In genomic region chr2:127145255-127145899, GRCh38 we compare ENCODE assay signal across 14 cellular contexts. TPM values are rescaled to one million over a fixed set of nuclear protein-coding genes. Genes with fewer than 3 reads are reported as not detected.
A peak's percentile ranks its signal among the peaks of the same experiment; 100 is the strongest.
DNase-seq lines count a peak whose midpoint lies in the region; ATAC-seq and TF ChIP-seq lines count a peak whose summit lies in the region.
"Had no signal": no experiment of that assay in that cellular context is flagged by ENCODE, and none has a peak within 500 bp of the region (broad histone marks: within the 10 kb centered on the region; RNA-seq: fewer than 3 reads in every experiment).

No MANE protein-coding gene starts in this region.

- peaks cover 2% of the 10 kb centered on the region for H3K36me3 Mint-ChIP-seq in chondrocyte (ENCODE audit: low read depth)
- H3K36me3 Mint-ChIP-seq: activated naive CD8-positive, alpha-beta T cell had no signal

- peak overlapping the region in 1 of 2 experiments; percentile 74 for H2BK12ac ChIP-seq in mesenchymal stem cell (ENCODE audit: low read length in 2 of 2)

- peak overlapping the region; percentile 56 for H3K9ac ChIP-seq in mesenchymal stem cell (ENCODE audit: low read length)

- H2AFZ ChIP-seq in mesenchymal stem cell (ENCODE audit: low read depth, low read length) = peak overlapping the region; percentile 39

- DNase-seq in heart right ventricle (no peak), left ventricle myocardium superior (no peak), chondrocyte (ENCODE audit: low spot score) (no peak), mesenchymal stem cell (peak; percentile 33), HEK293T (ENCODE audit: extremely low spot score) (no peak), NK-92 (lab: John Stamatoyannopoulos, UW; ENCODE audit: unreplicated experiment) (no peak)
- DNase-seq: DMS53; NCI-H69; stimulated activated naive CD4-positive, alpha-beta T cell treated with Interleukin-2 at 50 U/mL for 16 hours; SW 1271 had no signal

- no peak overlapping the region for H2BK5ac ChIP-seq in mesenchymal stem cell (ENCODE audit: low read depth, low read length, poor library complexity, severe bottlenecking)

- H3K9me3 ChIP-seq in heart right ventricle (peaks cover 0 to 2% (median 0%) of the 10 kb centered on the region in 11 donors), mesenchymal stem cell (ENCODE audit: control insufficient read depth, low read length) (no peaks in the 10 kb centered on the region)
- H3K9me3 ChIP-seq: neutrophil had no signal

- peaks cover 62% of the 10 kb centered on the region for H3K4me1 Mint-ChIP-seq in chondrocyte (ENCODE audit: low read depth)

- peaks cover 2% of the 10 kb centered on the region for H3K9me3 Mint-ChIP-seq in chondrocyte (ENCODE audit: low read depth)

- POLR2A ChIA-PET in HEK293T (lab: Yijun Ruan, JAX) = no interaction called here

- H3K36me3 ChIP-seq in heart right ventricle = no peaks in the 10 kb centered on the region
- H3K36me3 ChIP-seq in mesenchymal stem cell (ENCODE audit: control insufficient read depth in 1 of 2, insufficient read depth in 2 of 2, low read depth in 1 of 2, low read length in 2 of 2) = no peaks in the 10 kb centered on the region
- H3K36me3 ChIP-seq: neutrophil had no signal

- H4K8ac ChIP-seq in mesenchymal stem cell (ENCODE audit: low read length) = no peak overlapping the region

- H3K18ac ChIP-seq in mesenchymal stem cell (ENCODE audit: low read depth in 1 of 2, low read length in 2 of 2) = peak overlapping the region in 1 of 2 experiments; percentile 79

- CTCF ChIA-PET in HEK293T (lab: Yijun Ruan, JAX) = interaction anchor here (0.5 to 0.9 kb wide), 4 partner anchors 16 to 114 kb away, joined by 3 to 5 read pairs (median 4); no protein-coding TSS in a partner anchor

- H3K79me1 ChIP-seq in mesenchymal stem cell (replicated peaks; ENCODE audit: low read length, poor library complexity, severe bottlenecking) = no peaks in the 10 kb centered on the region

- no peak overlapping the region for H3K4ac ChIP-seq in mesenchymal stem cell (ENCODE audit: low read depth in 1 of 2, low read length in 2 of 2)

- H3K4me1 ChIP-seq in heart right ventricle = peaks cover 0 to 40% (median 26%) of the 10 kb centered on the region in 9 donors
- H3K4me1 ChIP-seq in mesenchymal stem cell (ENCODE audit: control insufficient read depth, insufficient read depth, low read depth, low read length) = peaks cover 20% of the 10 kb centered on the region

- H2BK15ac ChIP-seq in mesenchymal stem cell (ENCODE audit: low read depth, poor library complexity, severe bottlenecking) = no peak overlapping the region

- H3K4me2 ChIP-seq in mesenchymal stem cell (ENCODE audit: low read length, poor library complexity, severe bottlenecking) = no peak overlapping the region

- H3K27ac ChIP-seq in heart right ventricle (no peak overlapping the region), mesenchymal stem cell (ENCODE audit: low read length, poor library complexity, severe bottlenecking) (peak overlapping the region; percentile 48)
- H3K27ac ChIP-seq: neutrophil had no signal

- H3K27ac Mint-ChIP-seq in chondrocyte (ENCODE audit: unreplicated experiment) = peak overlapping the region; percentile 97
- H3K27ac Mint-ChIP-seq: activated naive CD8-positive, alpha-beta T cell had no signal

- no peak overlapping the region for H3K23ac ChIP-seq in mesenchymal stem cell (ENCODE audit: low read length in 2 of 2)

- H4K91ac ChIP-seq in mesenchymal stem cell (ENCODE audit: low read length) = no peak overlapping the region

- peak; percentile 18 to 52 (median 34) for ATAC-seq in heart right ventricle
- no peak for ATAC-seq in left ventricle myocardium superior
- no peak for ATAC-seq in HG02970 (IDR thresholded peaks at IDR 0.05; ENCODE audit: low FRiP score, unreplicated experiment)
- ATAC-seq in HG03196 (IDR thresholded peaks at IDR 0.05; ENCODE audit: unreplicated experiment) = no peak

- no peak overlapping the region for H3K4me3 Mint-ChIP-seq in chondrocyte (ENCODE audit: unreplicated experiment)
- H3K4me3 Mint-ChIP-seq: activated naive CD8-positive, alpha-beta T cell had no signal

- intact Hi-C loops in heart right ventricle (cut with DNase I) = no loop called here
- intact Hi-C loops in left ventricle myocardium superior (cut with micrococcal nuclease) = no loop called here

- H3K27me3 ChIP-seq in heart right ventricle (peaks cover 0 to 19% (median 12%) of the 10 kb centered on the region in 7 donors), mesenchymal stem cell (ENCODE audit: control insufficient read depth in 1 of 2, insufficient read depth in 1 of 2, low read length in 2 of 2) (no peaks in the 10 kb centered on the region)

- no peaks in the 10 kb centered on the region for H3K27me3 Mint-ChIP-seq in chondrocyte (ENCODE audit: low read depth)
- H3K27me3 Mint-ChIP-seq: activated naive CD8-positive, alpha-beta T cell had no signal

- H3K14ac ChIP-seq in mesenchymal stem cell (ENCODE audit: low read length in 2 of 2) = no peak overlapping the region

- H3K4me3 ChIP-seq in heart right ventricle (no peak overlapping the region), mesenchymal stem cell (ENCODE audit: insufficient read depth in 1 of 2, low read depth in 1 of 2, low read length in 2 of 2) (no peak overlapping the region)

- H2AK5ac ChIP-seq in mesenchymal stem cell (ENCODE audit: low read length, severe bottlenecking) = no peak overlapping the region

- WGBS in heart right ventricle, 2 donors = 13 to 24% methylated on average over 1 of the region's 1 CpG
- WGBS in mesenchymal stem cell = 24% methylated on average over 1 of the region's 1 CpG

- no peak overlapping the region for H2BK120ac ChIP-seq in mesenchymal stem cell (ENCODE audit: low read depth, low read length)

- TF ChIP-seq CTCF in heart right ventricle (IDR thresholded peaks at IDR 0.05) = no peak
- TF ChIP-seq CTCF in chondrocyte (IDR thresholded peaks at IDR 0.05) = no peak

TF ChIP-seq in HEK293T, 16 proteins besides CTCF, POLR2A, EP300 and RAD21:
- TF ChIP-seq FOXA1 (IDR thresholded peaks at IDR 0.05) (no peak), CTBP1 (IDR thresholded peaks at IDR 0.05; ENCODE audit: borderline replicate concordance) (no peak), ARNT (IDR thresholded peaks at IDR 0.05) (no peak), SP1 (IDR thresholded peaks at IDR 0.05) (no peak), ZNF384 (IDR thresholded peaks at IDR 0.05) (no peak), NFRKB (IDR thresholded peaks at IDR 0.05) (no peak), HDGF (IDR thresholded peaks at IDR 0.05; ENCODE audit: borderline replicate concordance) (no peak), ELF4 (IDR thresholded peaks at IDR 0.05) (no peak), FOXK2 (IDR thresholded peaks at IDR 0.05) (no peak), SUZ12 (IDR thresholded peaks at IDR 0.05) (no peak), FOXM1 (IDR thresholded peaks at IDR 0.05; ENCODE audit: borderline replicate concordance) (no peak)

RNA-seq across cellular contexts. Expression of gene BIN1, which starts 38.4 kb away (rescaled TPM):
- total RNA-seq in heart right ventricle = 10 to 100 TPM; 11.9 to 21.7 (median 16.5) TPM
- 10 to 100 TPM in 1 of 2 donors, 1 to 10 TPM in 1; 8.4 to 10.9 TPM for polyA plus RNA-seq in heart right ventricle
- 15.0 TPM for total RNA-seq in left ventricle myocardium superior
- total RNA-seq in chondrocyte = 40.0 to 64.0 TPM (median 63.6 TPM) in 3 replicates
- 61.3 TPM for polyA plus RNA-seq in mesenchymal stem cell (2013, experiment 1 of 2)
- 58.6 TPM for polyA plus RNA-seq in mesenchymal stem cell (2013, experiment 2 of 2)

Comparison
In these comparisons a context has a peak if more than half of its experiments do, and no peak if none do; other contexts are left out.
1. ATAC-seq: peak in heart right ventricle (8 of 8); none in left ventricle myocardium superior (single experiment), HG02970 (single experiment) and HG03196 (single experiment).